ENCODE assay signal across 9 cellular contexts in genomic region chr16:58004736-58005135, GRCh38. TPM values are rescaled to one million over a fixed set of nuclear protein-coding genes. Genes with fewer than 3 reads are reported as not detected.
DNase-seq lines count a peak whose midpoint lies in the region; ATAC-seq, FAIRE-seq and TF ChIP-seq lines count a peak whose summit lies in the region.
"Not testable (repeated sequence)": the region's sequence is repeated elsewhere in the genome, so short reads cannot be mapped to it uniquely, and the experiment has no call there.
"Had no signal": no experiment of that assay in that cellular context is flagged by ENCODE, and none has a peak within 500 bp of the region (broad histone marks: within the 10 kb centered on the region; RNA-seq: fewer than 3 reads in every experiment).

No MANE protein-coding gene starts in this region.

- not testable (repeated sequence) for H3K27me3 ChIP-seq in adrenal gland; heart right ventricle; psoas muscle (ENCODE audit: insufficient read depth in 3 of 3, low read length in 2 of 3)

- not testable (repeated sequence) for TF ChIP-seq POLR2A in adrenal gland (IDR thresholded peaks at IDR 0.05)

- peak overlapping the region in 4 of 5 donors; percentile 71 to 83 (median 78) for H3K27ac ChIP-seq in adrenal gland
- peak overlapping the region in 5 of 10 donors; percentile 31 to 68 (median 55) for H3K27ac ChIP-seq in heart right ventricle
- H3K27ac ChIP-seq in psoas muscle = not testable (repeated sequence)

- peak in 1 of 8 donors; percentile 27 for ATAC-seq in heart right ventricle
- ATAC-seq in psoas muscle = peak in 2 of 4 donors; percentile 45 to 54

- not testable (repeated sequence) for H3K4me3 ChIP-seq in adrenal gland
- H3K4me3 ChIP-seq in heart right ventricle (peak overlapping the region in 1 of 10 donors; percentile 18), psoas muscle (peak overlapping the region; percentile 19)

- intact Hi-C loops in adrenal gland (cut with DNase I) = not testable (repeated sequence)
- intact Hi-C loops in heart right ventricle (cut with DNase I) = loop anchor here in 7 of 10 donors (5.0 to 10.0 kb wide), 7 partner anchors 102 to 430 kb away; partner anchors contain the start of gene KIFC3 (in 1 of the 7)
- intact Hi-C loops in psoas muscle (cut with DNase I) = loop anchor here (5.0 to 10.0 kb wide), 4 partner anchors 247 to 427 kb away; no protein-coding TSS in a partner anchor

- H3K36me3 ChIP-seq in adrenal gland (replicated peaks in 1 of 2) = not testable (repeated sequence)
- peaks cover 0 to 60% (median 5%) of the 10 kb centered on the region in 9 donors for H3K36me3 ChIP-seq in heart right ventricle
- peaks cover 0 to 19% of the 10 kb centered on the region in 2 donors for H3K36me3 ChIP-seq in psoas muscle (ENCODE audit: insufficient read depth in 1 of 2, low read depth in 1 of 2)

- not testable (repeated sequence) for TF ChIP-seq CTCF in adrenal gland (IDR thresholded peaks at IDR 0.05); heart right ventricle (IDR thresholded peaks at IDR 0.05); psoas muscle (IDR thresholded peaks at IDR 0.05)

- FAIRE-seq in RCC 7860 (lab: Jason Lieb, UNC) = peak; percentile 12

- WGBS in adrenal gland, 4 donors = 38 to 55% (median 42%) methylated on average over 12 of the region's 12 CpGs
- 62 to 72% methylated on average over 12 of the region's 12 CpGs for WGBS in heart right ventricle, 2 donors
- 64 to 82% (median 67%) methylated on average over 12 of the region's 12 CpGs for WGBS in psoas muscle, 3 donors

- not testable (repeated sequence) for H3K9me3 ChIP-seq in adrenal gland (replicated peaks in 1 of 3); heart right ventricle; psoas muscle

- peak; percentile 51 for DNase-seq in ELR (ENCODE audit: low read depth)
- peak; percentile 25 for DNase-seq in RCC 7860 (ENCODE audit: low spot score)
- peak; percentile 80 to 93 (median 89) for DNase-seq in adrenal gland
- peak; percentile 68 for DNase-seq in dermis blood vessel endothelial cell
- peak; percentile 38 to 66 for DNase-seq in heart right ventricle
- peak; percentile 77 for DNase-seq in kidney tubule cell (ENCODE audit: low spot score)
- peak; percentile 60 to 87 for DNase-seq in psoas muscle

- peaks cover 11 to 25% of the 10 kb centered on the region in 2 donors for H3K4me1 ChIP-seq in adrenal gland (replicated peaks in 1 of 2)
- peaks cover 2 to 31% (median 16%) of the 10 kb centered on the region in 9 donors for H3K4me1 ChIP-seq in heart right ventricle
- H3K4me1 ChIP-seq in psoas muscle = not testable (repeated sequence)

RNA-seq across cellular contexts. Expression of gene USB1, which starts 3.5 kb away (rescaled TPM):
- 100 to 1,000 TPM in 1 of 8 donors, 10 to 100 TPM in 7; 38.7 to 273 (median 54.6) TPM for total RNA-seq in adrenal gland
- 10 to 100 TPM; 26.9 to 38.6 (median 37.2) TPM for polyA plus RNA-seq in adrenal gland
- 57.3 and 128 TPM in 2 replicates for total RNA-seq in dermis blood vessel endothelial cell
- 10 to 100 TPM; 21.1 to 39.2 (median 31.5) TPM for total RNA-seq in heart right ventricle
- polyA plus RNA-seq in heart right ventricle = 10 to 100 TPM; 23.6 to 44.3 TPM
- total RNA-seq in psoas muscle = 10 to 100 TPM; 10.1 to 26.0 (median 17.8) TPM
- polyA plus RNA-seq in psoas muscle = 10 to 100 TPM; 17.0 to 30.7 (median 28.3) TPM

RNA-seq across cellular contexts. Expression of gene ZNF319, which starts 4.3 kb away (rescaled TPM):
- total RNA-seq in adrenal gland = 10 to 100 TPM in 6 of 8 donors, 1 to 10 TPM in 2; 5.6 to 17.9 (median 10.6) TPM
- 1 to 10 TPM; 3.2 to 5.0 (median 3.3) TPM for polyA plus RNA-seq in adrenal gland
- 3.4 and 6.0 TPM in 2 replicates for total RNA-seq in dermis blood vessel endothelial cell
- total RNA-seq in heart right ventricle = 10 to 100 TPM in 1 of 10 donors, 1 to 10 TPM in 9; 5.0 to 11.3 (median 7.5) TPM
- polyA plus RNA-seq in heart right ventricle = 1 to 10 TPM; 3.5 to 4.3 TPM
- 1 to 10 TPM; 5.3 to 8.8 (median 7.9) TPM for total RNA-seq in psoas muscle
- 1 to 10 TPM; 2.0 to 6.6 (median 3.4) TPM for polyA plus RNA-seq in psoas muscle

RNA-seq across cellular contexts. Expression of gene MMP15, which starts 20.8 kb away (rescaled TPM):
- 10 to 100 TPM in 3 of 8 donors, 1 to 10 TPM in 5; 5.3 to 11.4 (median 7.2) TPM for total RNA-seq in adrenal gland
- 1 to 10 TPM; 2.5 to 8.6 (median 7.0) TPM for polyA plus RNA-seq in adrenal gland
- total RNA-seq in dermis blood vessel endothelial cell = 24.2 and 32.3 TPM in 2 replicates
- 10 to 100 TPM; 38.2 to 88.4 (median 59.3) TPM for total RNA-seq in heart right ventricle
- polyA plus RNA-seq in heart right ventricle = 10 to 100 TPM; 24.4 to 31.4 TPM
- 1 to 10 TPM; 2.5 to 6.5 (median 4.4) TPM for total RNA-seq in psoas muscle
- polyA plus RNA-seq in psoas muscle = 1 to 10 TPM; 4.2 to 6.4 (median 5.9) TPM

RNA-seq across cellular contexts. Expression of gene CNGB1, which starts 33.8 kb away (rescaled TPM):
- total RNA-seq in adrenal gland (1 to 10 TPM in 2 of 8 donors, under 1 TPM in 1, not detected in 5; 0.84 to 2.1 (median 1.5) TPM), dermis blood vessel endothelial cell (not detected in 2 replicates), heart right ventricle (not detected), psoas muscle (not detected)
- polyA plus RNA-seq in adrenal gland (1 to 10 TPM in 1 of 3 donors, under 1 TPM in 2; 0.67 to 1.9 (median 0.99) TPM), heart right ventricle (not detected), psoas muscle (not detected)
- total RNA-seq: CD8-positive, alpha-beta memory T cell; H9 had no signal
- polyA plus RNA-seq: CD8-positive, alpha-beta memory T cell had no signal

Comparison
In these comparisons a context has a peak if more than half of its experiments do, and no peak if none do; other contexts are left out.
1. DNase-seq: peak in every context shown above with its lines; median percentile 89 in adrenal gland; 77 in kidney tubule cell; 74 in psoas muscle; 68 in dermis blood vessel endothelial cell; 52 in heart right ventricle; 51 in ELR; 25 in RCC 7860.